In genomic region chr21:23152130-23152529, GRCh38 we compare ENCODE assay signal across 19 cellular contexts.
"Had no signal": no experiment of that assay in that cellular context is flagged by ENCODE, and none has a peak within 500 bp of the region (broad histone marks: within the 10 kb centered on the region; RNA-seq: fewer than 3 reads in every experiment).

No MANE protein-coding gene starts in this region.

- H3K9me3 ChIP-seq: esophagus squamous epithelium, lower lobe of right lung, testis had no signal

- H3K36me3 Mint-ChIP-seq: activated naive CD8-positive, alpha-beta T cell treated with anti-CD3 and anti-CD28 coated beads, Interleukin-2, amount 10 ng/mL, durations not matched to agents 7 days and 5 days; immature natural killer cell had no signal

- H2AFZ ChIP-seq: parathyroid adenoma had no signal

- H3K9me3 Mint-ChIP-seq: activated CD8-positive, alpha-beta T cell treated with anti-CD3 and anti-CD28 coated beads for 36 hours had no signal

- H3K27ac Mint-ChIP-seq: activated CD8-positive, alpha-beta T cell treated with anti-CD3 and anti-CD28 coated beads for 36 hours; activated naive CD8-positive, alpha-beta T cell treated with anti-CD3 and anti-CD28 coated beads, Interleukin-2, amount 10 ng/mL, durations not matched to agents 7 days and 5 days; immature natural killer cell; stimulated activated naive CD8-positive, alpha-beta T cell treated with anti-CD3 and anti-CD28 coated beads, Interleukin-15, Interleukin-2, amounts not matched to agents 100 ng/mL and 50 ng/mL, for 24 hours had no signal

- DNase-seq: activated CD4-positive, alpha-beta T cell treated with anti-CD3 and anti-CD28 coated beads for 4 hours; activated CD8-positive, alpha-beta memory T cell treated with anti-CD3 and anti-CD28 coated beads, Interleukin-2, amount 50 U/mL, for 4 hours; activated CD8-positive, alpha-beta T cell treated with anti-CD3 and anti-CD28 coated beads for 36 hours; activated naive CD8-positive, alpha-beta T cell treated with anti-CD3 and anti-CD28 coated beads, Interleukin-2, amount 10 ng/mL, durations not matched to agents 7 days and 5 days; anterior cingulate cortex; esophagus squamous epithelium; foreskin fibroblast; glutamatergic neuron; immature natural killer cell; left cardiac atrium; lower lobe of right lung; midbrain; retina; stimulated activated CD4-positive, alpha-beta T cell treated with anti-CD3 and anti-CD28 coated beads, Interleukin-4, amount 100 ng/mL, for 1 hour; stimulated activated CD8-positive, alpha-beta memory T cell treated with anti-CD3 and anti-CD28 coated beads, Interleukin-4, amount 100 ng/mL, for 48 hours; testis; WERI-Rb-1 had no signal

- H3K4me1 Mint-ChIP-seq: activated naive CD8-positive, alpha-beta T cell treated with anti-CD3 and anti-CD28 coated beads, Interleukin-2, amount 10 ng/mL, durations not matched to agents 7 days and 5 days; immature natural killer cell had no signal

- H3K4me3 Mint-ChIP-seq: activated CD8-positive, alpha-beta T cell treated with anti-CD3 and anti-CD28 coated beads for 36 hours; activated naive CD8-positive, alpha-beta T cell treated with anti-CD3 and anti-CD28 coated beads, Interleukin-2, amount 10 ng/mL, durations not matched to agents 7 days and 5 days; immature natural killer cell; stimulated activated naive CD8-positive, alpha-beta T cell treated with anti-CD3 and anti-CD28 coated beads, Interleukin-15, Interleukin-2, amounts not matched to agents 100 ng/mL and 50 ng/mL, for 24 hours had no signal

- H3K4me1 ChIP-seq: esophagus squamous epithelium, lower lobe of right lung, parathyroid adenoma, testis had no signal

- H3K9ac ChIP-seq: parathyroid adenoma had no signal

- H3K27me3 ChIP-seq: esophagus squamous epithelium, testis had no signal

- H3K27ac ChIP-seq: esophagus squamous epithelium, lower lobe of right lung, parathyroid adenoma, testis, WERI-Rb-1 had no signal

- H3K4me3 ChIP-seq: esophagus squamous epithelium, lower lobe of right lung, testis had no signal

- H3K27me3 Mint-ChIP-seq: activated CD8-positive, alpha-beta T cell treated with anti-CD3 and anti-CD28 coated beads for 36 hours; activated naive CD8-positive, alpha-beta T cell treated with anti-CD3 and anti-CD28 coated beads, Interleukin-2, amount 10 ng/mL, durations not matched to agents 7 days and 5 days; stimulated activated naive CD8-positive, alpha-beta T cell treated with anti-CD3 and anti-CD28 coated beads, Interleukin-15, Interleukin-2, amounts not matched to agents 100 ng/mL and 50 ng/mL, for 24 hours had no signal

- H3K79me2 ChIP-seq: parathyroid adenoma had no signal

- H3K36me3 ChIP-seq: esophagus squamous epithelium, lower lobe of right lung, WERI-Rb-1 had no signal

- ATAC-seq: activated CD8-positive, alpha-beta T cell treated with anti-CD3 and anti-CD28 coated beads for 36 hours; left cardiac atrium; lower lobe of right lung had no signal
